26 cellular contexts compared by ENCODE assay signal in genomic region chr13:98585946-98586345, GRCh38.
"Had no signal": no experiment of that assay in that cellular context is flagged by ENCODE, and none has a peak within 500 bp of the region (broad histone marks: within the 10 kb centered on the region; RNA-seq: fewer than 3 reads in every experiment).

No MANE protein-coding gene starts in this region.

- H3K9me3 Mint-ChIP-seq: activated T-helper 17 cell treated with anti-CD3 and anti-CD28 coated beads, Interleukin-2, amount 50 U/mL, for 72 hours had no signal

- H3K9me3 ChIP-seq: thoracic aorta, upper lobe of left lung had no signal

- FAIRE-seq: endothelial cell of umbilical vein, islet of Langerhans had no signal

- H3K27ac Mint-ChIP-seq: activated CD4-positive, alpha-beta T cell treated with anti-CD3 and anti-CD28 coated beads, Interleukin-2, amount 10 ng/mL, durations not matched to agents 7 days and 5 days; activated naive CD4-positive, alpha-beta T cell treated with anti-CD3 and anti-CD28 coated beads, Interleukin-2, amount 50 U/mL, for 72 hours; activated T-helper 17 cell treated with anti-CD3 and anti-CD28 coated beads, Interleukin-2, amount 50 U/mL, for 72 hours; memory B cell; naive B cell had no signal

- H3K27me3 Mint-ChIP-seq: activated CD4-positive, alpha-beta T cell treated with anti-CD3 and anti-CD28 coated beads, Interleukin-2, amount 10 ng/mL, durations not matched to agents 7 days and 5 days; activated T-helper 17 cell treated with anti-CD3 and anti-CD28 coated beads, Interleukin-2, amount 50 U/mL, for 72 hours; memory B cell; naive B cell had no signal

- H3K27me3 ChIP-seq: brain microvascular endothelial cell, upper lobe of left lung had no signal

- H3K36me3 Mint-ChIP-seq: activated naive CD4-positive, alpha-beta T cell treated with anti-CD3 and anti-CD28 coated beads, Interleukin-2, amount 50 U/mL, for 72 hours; memory B cell had no signal

- H3K4me2 ChIP-seq: smooth muscle cell had no signal

- H3K27ac ChIP-seq: brain microvascular endothelial cell, upper lobe of left lung had no signal

- H3K4me3 Mint-ChIP-seq: activated CD4-positive, alpha-beta T cell treated with anti-CD3 and anti-CD28 coated beads, Interleukin-2, amount 10 ng/mL, durations not matched to agents 7 days and 5 days; activated T-helper 17 cell treated with anti-CD3 and anti-CD28 coated beads, Interleukin-2, amount 50 U/mL, for 72 hours; memory B cell; naive B cell; neural crest cell had no signal

- ATAC-seq: activated CD4-positive, CD25-positive, alpha-beta regulatory T cell treated with anti-CD3 and anti-CD28 coated beads, Interleukin-2, amount 50 U/mL, for 24 hours; esophagus mucosa; sciatic nerve had no signal

- DNase-seq: activated CD4-positive, alpha-beta T cell treated with anti-CD3 and anti-CD28 coated beads, Interleukin-2, amount 10 ng/mL, durations not matched to agents 7 days and 5 days; activated T-cell treated with anti-CD3 and anti-CD28 coated beads, Interleukin-2, amount 50 U/mL, for 1 hour; aorta; brain microvascular endothelial cell; central memory CD4-positive, alpha-beta T cell; effector memory CD4-positive, alpha-beta T cell; foreskin melanocyte; hypothalamus; naive B cell; occipital lobe; posterior cingulate gyrus; stimulated activated CD4-positive, alpha-beta T cell treated with anti-CD3 and anti-CD28 coated beads, Interleukin-2, amount 100 ng/mL, for 48 hours; stimulated activated CD8-positive, alpha-beta memory T cell treated with anti-CD3 and anti-CD28 coated beads, Interleukin-4, amount 100 ng/mL, for 48 hours; stimulated activated naive CD4-positive, alpha-beta T cell had no signal

- H3K4me1 Mint-ChIP-seq: memory B cell, naive B cell had no signal

- H3K4me3 ChIP-seq: smooth muscle cell, thoracic aorta, upper lobe of left lung had no signal

- H3K36me3 ChIP-seq: brain microvascular endothelial cell, thoracic aorta, upper lobe of left lung had no signal
